Comparison of ENCODE assay signal across 7 cellular contexts in the genomic region with DNA sequence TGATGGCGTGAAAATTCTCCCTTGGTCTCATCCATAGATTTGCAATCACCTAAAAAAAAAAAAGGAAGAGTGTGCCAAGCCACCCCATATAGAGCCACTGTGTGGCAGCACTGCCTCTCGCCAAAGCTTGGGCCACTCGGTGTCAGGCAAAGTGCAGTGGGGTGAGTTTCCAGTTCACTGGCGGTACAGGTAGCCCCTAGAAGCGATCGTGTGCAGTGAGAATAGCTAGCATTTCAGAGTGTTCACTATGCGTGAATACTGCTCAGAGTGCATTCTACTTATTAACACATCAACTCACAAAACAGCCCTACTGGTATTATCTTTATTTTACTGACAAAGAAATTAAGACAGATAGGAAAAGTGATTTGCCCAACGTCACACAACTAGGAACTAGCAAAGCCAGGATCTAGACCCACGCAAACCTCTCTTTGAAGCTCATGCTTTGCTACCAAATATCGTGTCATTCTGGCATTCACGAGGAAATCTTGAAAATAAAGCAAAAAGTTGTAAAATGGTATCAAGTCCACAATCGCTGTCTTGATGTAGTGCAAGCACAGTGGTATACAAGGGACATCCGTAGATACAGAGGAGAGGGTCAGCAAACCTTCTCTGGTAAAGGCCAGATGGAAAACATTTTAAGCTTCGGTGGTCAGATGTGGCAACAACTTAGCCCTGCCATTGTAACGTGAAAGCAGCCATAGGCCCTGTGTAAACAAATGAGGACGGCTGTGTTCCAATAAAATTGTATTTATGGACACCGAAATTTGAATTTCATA. TPM values are rescaled to one million over a fixed set of nuclear protein-coding genes. Genes with fewer than 3 reads are reported as not detected.
A peak's percentile ranks its signal among the peaks of the same experiment; 100 is the strongest.
DNase-seq lines count a peak whose midpoint lies in the region; ATAC-seq and TF ChIP-seq lines count a peak whose summit lies in the region.

No MANE protein-coding gene starts in this region.

- H4K20me1 ChIP-seq in KMS-11 (ENCODE audit: insufficient read depth): no peaks in the 10 kb centered on the region

- no peaks in the 10 kb centered on the region for H3K36me3 Mint-ChIP-seq in activated naive CD8-positive, alpha-beta T cell treated with anti-CD3 and anti-CD28 coated beads, Interleukin-2, amount 50 U/mL, for 24 hours (ENCODE audit: low read depth)

- H3K27ac Mint-ChIP-seq in activated naive CD8-positive, alpha-beta T cell treated with anti-CD3 and anti-CD28 coated beads, Interleukin-2, amount 50 U/mL, for 24 hours: no peak overlapping the region

- DNase-seq in H7 (peak; percentile 70), Panc1 (ENCODE audit: low read depth, low spot score) (no peak), left ventricle myocardium superior (peak; percentile 72), renal cortical epithelial cell (ENCODE audit: low read depth) (peak; percentile 61)
- DNase-seq in activated naive CD8-positive, alpha-beta T cell treated with anti-CD3 and anti-CD28 coated beads, Interleukin-2, amount 50 U/mL, for 24 hours: peak; percentile 55

- in situ Hi-C loops in Panc1 (cut with HindIII; ENCODE audit: low pct_unique_long_range_greater_than_20kb, low sequenced_read_pairs): no loop called here

- no peak overlapping the region for H2AFZ ChIP-seq in KMS-11 (ENCODE audit: low read depth)

- H3K4me1 Mint-ChIP-seq in activated naive CD8-positive, alpha-beta T cell treated with anti-CD3 and anti-CD28 coated beads, Interleukin-2, amount 50 U/mL, for 24 hours: peaks cover 4% of the 10 kb centered on the region

- CTCF ChIA-PET in Panc1 (lab: Charles Lee): interaction anchor here (0.5 to 0.9 kb wide), 2 partner anchors 10 to 33 kb away, joined by 4 read pairs; a partner anchor contains a TSS

- H3K36me3 ChIP-seq in H7 (replicated peaks; ENCODE audit: control insufficient read depth, insufficient read depth, low read length) (no peaks in the 10 kb centered on the region), KMS-11 (ENCODE audit: insufficient read depth) (no peaks in the 10 kb centered on the region), Panc1 (ENCODE audit: control insufficient read depth, insufficient read depth, low read length) (no peaks in the 10 kb centered on the region)

- no peak overlapping the region for H3K9ac ChIP-seq in KMS-11

- no peaks in the 10 kb centered on the region for H3K9me3 Mint-ChIP-seq in activated naive CD8-positive, alpha-beta T cell treated with anti-CD3 and anti-CD28 coated beads, Interleukin-2, amount 50 U/mL, for 24 hours

- POLR2A ChIA-PET in Panc1 (lab: Charles Lee): no interaction called here

- TF ChIP-seq CTCF in GM12875 (IDR thresholded peaks at IDR 0.05; ENCODE audit: borderline replicate concordance, insufficient read depth, low read depth, low read length) (peak; percentile 68), KMS-11 (conservative IDR thresholded peaks at IDR 0.05; ENCODE audit: low read depth, low read length) (peak; percentile 58), Panc1 (IDR thresholded peaks at IDR 0.05) (peak; percentile 94)

- ATAC-seq in Panc1 (peak; percentile 99), left ventricle myocardium superior (peak; percentile 94)
- peak; percentile 96 for ATAC-seq in activated naive CD8-positive, alpha-beta T cell treated with anti-CD3 and anti-CD28 coated beads, Interleukin-2, amount 50 U/mL, for 24 hours

- H3K4me3 Mint-ChIP-seq in activated naive CD8-positive, alpha-beta T cell treated with anti-CD3 and anti-CD28 coated beads, Interleukin-2, amount 50 U/mL, for 24 hours: no peak overlapping the region

- no peaks in the 10 kb centered on the region for H3K27me3 ChIP-seq in H7 (ENCODE audit: control insufficient read depth, insufficient read depth, low read length)
- H3K27me3 ChIP-seq in KMS-11 (ENCODE audit: insufficient read depth, low read depth): no peaks in the 10 kb centered on the region
- no peaks in the 10 kb centered on the region for H3K27me3 ChIP-seq in Panc1 (ENCODE audit: control insufficient read depth, insufficient read depth, low read length)

- H3K4me1 ChIP-seq in KMS-11 (ENCODE audit: low read depth, poor library complexity, severe bottlenecking) (no peaks in the 10 kb centered on the region), Panc1 (ENCODE audit: control insufficient read depth, insufficient read depth, low read length) (peaks cover 16% of the 10 kb centered on the region)

- H3K9me3 ChIP-seq in Panc1 (ENCODE audit: control insufficient read depth, insufficient read depth, low read depth, low read length): no peaks in the 10 kb centered on the region

- peaks cover 5% of the 10 kb centered on the region for H3K27me3 Mint-ChIP-seq in activated naive CD8-positive, alpha-beta T cell treated with anti-CD3 and anti-CD28 coated beads, Interleukin-2, amount 50 U/mL, for 24 hours

- H3K27ac ChIP-seq in KMS-11: no peak overlapping the region
- H3K27ac ChIP-seq in Panc1 (ENCODE audit: low read length): peak overlapping the region; percentile 64

- intact Hi-C loops in Panc1 (cut with micrococcal nuclease; ENCODE audit: unreplicated experiment): no loop called here
- intact Hi-C loops in left ventricle myocardium superior (cut with micrococcal nuclease): loop anchor here (5.0 kb wide), 1 partner anchor 102 kb away; no protein-coding TSS in a partner anchor

- H3K4me3 ChIP-seq in GM12875 (ENCODE audit: low read depth, low read length) (no peak overlapping the region), H7 (ENCODE audit: insufficient read depth, low read depth, low read length) (no peak overlapping the region), KMS-11 (IDR thresholded peaks at IDR 0.05; ENCODE audit: insufficient read depth, low read depth, low read length) (no peak overlapping the region), Panc1 (ENCODE audit: low read depth in 2 of 2, low read length in 2 of 2) (peak overlapping the region; percentile 17 to 46)

- no TSS peak for BruUV-seq in Panc1 (replicated peaks; lab: Mats Ljungman, UMichigan)

- no peak overlapping the region for H3K4me2 ChIP-seq in KMS-11

- no peaks in the 10 kb centered on the region for H3K79me2 ChIP-seq in KMS-11 (ENCODE audit: insufficient read depth, low read depth)

RNA-seq across cellular contexts. Expression of a gene that starts 10.4 kb away (rescaled TPM):
- 33.4 and 52.5 TPM in 2 replicates for total RNA-seq in H7 (2014; rRNA removed; shearing (Covaris generic))
- total RNA-seq in Panc1 (2021; ENCODE audit: unreplicated experiment): 42.8 TPM
- polyA plus RNA-seq in Panc1 (2012; ENCODE audit: insufficient read length): 18.8 TPM
- total RNA-seq in left ventricle myocardium superior: 41.8 TPM
- 27.8 and 59.4 TPM in 2 replicates for total RNA-seq in renal cortical epithelial cell

Comparison
In these comparisons a context has a peak if more than half of its experiments do, and no peak if none do; other contexts are left out.
1. H3K4me3 ChIP-seq: peak in Panc1 (2 of 2); none in GM12875 (single experiment), H7 (single experiment) and KMS-11 (single experiment).
2. Peak in every context shown above with its lines, with median percentiles within 50 percentile points of each other: CTCF ChIP-seq and ATAC-seq.